ENCODE assay signal across 25 cellular contexts in the genomic region with DNA sequence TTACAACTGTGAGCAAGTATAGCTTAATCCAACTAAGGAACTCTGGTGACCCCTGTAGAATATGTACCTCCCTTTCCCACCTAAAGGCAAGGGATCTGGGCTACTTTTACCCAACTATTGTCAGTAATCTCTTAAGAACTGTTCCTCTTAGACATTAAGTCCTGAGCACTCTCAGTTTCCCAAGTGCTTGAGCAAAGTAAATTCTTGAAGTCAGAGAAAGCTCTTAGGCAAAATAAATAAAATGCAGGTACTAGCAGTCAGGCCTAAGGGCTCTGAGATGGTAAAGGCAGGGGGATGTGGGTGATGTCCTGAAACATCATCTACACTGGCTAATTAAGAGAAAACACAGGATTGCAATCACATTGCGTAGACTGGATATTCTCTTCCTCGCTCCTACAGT.
"Had no signal": no experiment of that assay in that cellular context is flagged by ENCODE, and none has a peak within 500 bp of the region (broad histone marks: within the 10 kb centered on the region; RNA-seq: fewer than 3 reads in every experiment).

No MANE protein-coding gene starts in this region.

- H3K4me3 ChIP-seq: coronary artery, dorsolateral prefrontal cortex had no signal

- H3K36me3 ChIP-seq: brain microvascular endothelial cell had no signal

- DNase-seq: activated CD4-positive, alpha-beta memory T cell treated with anti-CD3 and anti-CD28 coated beads, Interleukin-2, amount 10 ng/mL, durations not matched to agents 7 days and 5 days; activated CD4-positive, alpha-beta T cell treated with anti-CD3 and anti-CD28 coated beads for 1 hour; activated CD4-positive, alpha-beta T cell treated with anti-CD3 and anti-CD28 coated beads for 4 hours; activated CD4-positive, alpha-beta T cell treated with anti-CD3 and anti-CD28 coated beads, Interleukin-2, amount 10 ng/mL, durations not matched to agents 7 days and 5 days; activated CD4-positive, alpha-beta T cell treated with anti-CD3 and anti-CD28 coated beads, Interleukin-2, amount 50 U/mL, for 4 hours; activated CD8-positive, alpha-beta memory T cell treated with anti-CD3 and anti-CD28 coated beads, Interleukin-2, amount 50 U/mL, for 48 hours; activated gamma-delta T cell; activated naive CD4-positive, alpha-beta T cell; activated naive CD4-positive, alpha-beta T cell treated with anti-CD3 and anti-CD28 coated beads, Interleukin-2, amount 10 ng/mL, durations not matched to agents 7 days and 5 days; activated naive CD8-positive, alpha-beta T cell treated with anti-CD3 and anti-CD28 coated beads, Interleukin-2, amount 10 ng/mL, durations not matched to agents 7 days and 5 days; activated T-cell treated with anti-CD3 and anti-CD28 coated beads for 4 hours; activated T-cell treated with anti-CD3 and anti-CD28 coated beads, Interleukin-2, amount 50 U/mL, for 24 hours; activated T-cell treated with anti-CD3 and anti-CD28 coated beads, Interleukin-2, amount 50 U/mL, for 72 hours; anterior cingulate cortex; brain microvascular endothelial cell; dorsolateral prefrontal cortex; effector memory CD4-positive, alpha-beta T cell; endodermal cell; foreskin fibroblast; T-helper 2 cell had no signal

- ATAC-seq: activated naive CD4-positive, alpha-beta T cell treated with anti-CD3 and anti-CD28 coated beads, Interleukin-2, amount 50 U/mL, for 72 hours; activated T-cell treated with anti-CD3 and anti-CD28 coated beads, Interleukin-2, amount 50 U/mL, for 72 hours; esophagus mucosa; WTC11 had no signal

- H3K27me3 ChIP-seq: brain microvascular endothelial cell, dorsolateral prefrontal cortex had no signal

- H3K27ac ChIP-seq: brain microvascular endothelial cell, coronary artery, dorsolateral prefrontal cortex, VCaP had no signal
